8 cellular contexts compared by ENCODE assay signal in genomic region chr9:108885643-108886348, GRCh38. TPM values are rescaled to one million over a fixed set of nuclear protein-coding genes. Genes with fewer than 3 reads are reported as not detected.
A peak's percentile ranks its signal among the peaks of the same experiment; 100 is the strongest.
DNase-seq lines count a peak whose midpoint lies in the region; ATAC-seq, FAIRE-seq and TF ChIP-seq lines count a peak whose summit lies in the region.

No MANE protein-coding gene starts in this region.

- TF ChIP-seq CTCF in HCT116 (IDR thresholded peaks at IDR 0.05 in 2 of 3, conservative IDR thresholded peaks at IDR 0.05 in 1 of 3; ENCODE audit: borderline replicate concordance in 1 of 3, insufficient read depth in 1 of 3, low read depth in 2 of 3, low read length in 2 of 3) = no peak
- no peak for TF ChIP-seq CTCF in KMS-11 (conservative IDR thresholded peaks at IDR 0.05; ENCODE audit: low read depth, low read length)
- no peak for TF ChIP-seq CTCF in endothelial cell of umbilical vein (IDR thresholded peaks at IDR 0.05; ENCODE audit: extremely low read depth in 1 of 2, insufficient read depth in 1 of 2, low read depth in 1 of 2, low read length in 2 of 2)
- no peak for TF ChIP-seq CTCF in dorsolateral prefrontal cortex (IDR thresholded peaks at IDR 0.05 in 54 of 56, conservative IDR thresholded peaks at IDR 0.05 in 2 of 56; ENCODE audit: low read depth in 1 of 56, partially characterized antibody in 56 of 56)
- no peak for TF ChIP-seq CTCF in type B pancreatic cell (conservative IDR thresholded peaks at IDR 0.05)

- no peak for TF ChIP-seq RAD21 in HCT116 (IDR thresholded peaks at IDR 0.05; ENCODE audit: low read depth)

- H2AFZ ChIP-seq in HCT116 (ENCODE audit: low read depth, low read length, poor library complexity, severe bottlenecking) = no peak overlapping the region
- no peak overlapping the region for H2AFZ ChIP-seq in KMS-11 (ENCODE audit: low read depth)
- H2AFZ ChIP-seq in endothelial cell of umbilical vein (ENCODE audit: low read depth, low read length) = no peak overlapping the region

- H3K36me3 ChIP-seq in HCT116 (ENCODE audit: control insufficient read depth in 1 of 2, insufficient read depth in 2 of 2, low read length in 2 of 2) (peaks cover 2 to 14% of the 10 kb centered on the region in 2 experiments; a peak in 1 of 4 replicates), KMS-11 (ENCODE audit: insufficient read depth) (no peaks in the 10 kb centered on the region), SJCRH30 (peaks cover 18% of the 10 kb centered on the region), endothelial cell of umbilical vein (ENCODE audit: control insufficient read depth in 2 of 2, extremely low read depth in 1 of 2, insufficient read depth in 2 of 2, low read length in 2 of 2) (peaks cover 4% of the 10 kb centered on the region in 2 experiments)

- 0 out of 2 replicates have a peak overlapping the region, but pooled peaks have one; percentile 8 for H3K4me2 ChIP-seq in HCT116 (ENCODE audit: low read length)
- H3K4me2 ChIP-seq in KMS-11 = peak overlapping the region; percentile 21
- no peak overlapping the region for H3K4me2 ChIP-seq in endothelial cell of umbilical vein (ENCODE audit: insufficient read depth, low read length)

- CTCF ChIA-PET in HCT116 (lab: Charles Lee) = no interaction called here
- CTCF ChIA-PET in endothelial cell of umbilical vein (lab: Charles Lee) = interaction anchor here (0.5 to 2.2 kb wide), 5 partner anchors 9 to 172 kb away, joined by 3 to 9 read pairs (median 4); no protein-coding TSS in a partner anchor

- H4K20me1 ChIP-seq in HCT116 (ENCODE audit: insufficient read depth) (no peaks in the 10 kb centered on the region), KMS-11 (ENCODE audit: insufficient read depth) (no peaks in the 10 kb centered on the region), endothelial cell of umbilical vein (replicated peaks; ENCODE audit: control insufficient read depth, extremely low read depth, insufficient read depth, low read length) (no peaks in the 10 kb centered on the region)

- H3K9me2 ChIP-seq in HCT116 (ENCODE audit: insufficient read depth) = no peaks in the 10 kb centered on the region

- no TSS peak for BruUV-seq in HCT116 (replicated peaks; lab: Mats Ljungman, UMichigan)
- no TSS peak for BruUV-seq in endothelial cell of umbilical vein (replicated peaks; lab: Mats Ljungman, UMichigan)

- H3K27ac Mint-ChIP-seq in type B pancreatic cell = no peak overlapping the region

- H3K9me1 ChIP-seq in endothelial cell of umbilical vein (replicated peaks; ENCODE audit: control insufficient read depth, extremely low read depth, insufficient read depth, low read length) = no peaks in the 10 kb centered on the region

- H3K9ac ChIP-seq in HCT116 (ENCODE audit: low read length) (no peak overlapping the region), KMS-11 (no peak overlapping the region), endothelial cell of umbilical vein (replicated peaks; ENCODE audit: extremely low read depth, insufficient read depth, low read length) (no peak overlapping the region)

- FAIRE-seq in endothelial cell of umbilical vein (lab: Jason Lieb, UNC) = peak; percentile 35

- H3K4me3 ChIP-seq in HCT116 (replicated peaks in 1 of 2; ENCODE audit: low read depth in 1 of 2, low read length in 2 of 2) (no peak overlapping the region), KMS-11 (IDR thresholded peaks at IDR 0.05; ENCODE audit: insufficient read depth, low read depth, low read length) (no peak overlapping the region), SJCRH30 (no peak overlapping the region), endothelial cell of umbilical vein (replicated peaks in 1 of 3; ENCODE audit: insufficient read depth in 1 of 3, low read depth in 1 of 3, low read length in 3 of 3) (no peak overlapping the region), dorsolateral prefrontal cortex (no peak overlapping the region)

- peaks cover 9% of the 10 kb centered on the region for H3K4me1 Mint-ChIP-seq in type B pancreatic cell (ENCODE audit: unreplicated experiment)

- H3K4me1 ChIP-seq in HCT116 (ENCODE audit: control insufficient read depth in 1 of 2, insufficient read depth in 2 of 2, low read length in 2 of 2) (peaks cover 9 to 10% of the 10 kb centered on the region in 2 experiments; a peak in 3 of 4 replicates), KMS-11 (ENCODE audit: low read depth, poor library complexity, severe bottlenecking) (peaks cover 45% of the 10 kb centered on the region), SJCRH30 (peaks cover 11% of the 10 kb centered on the region), endothelial cell of umbilical vein (ENCODE audit: control insufficient read depth, extremely low read depth, insufficient read depth, low read length) (peaks cover 3% of the 10 kb centered on the region)

- H3K9me3 ChIP-seq in HCT116 (ENCODE audit: control insufficient read depth in 1 of 2, insufficient read depth in 1 of 2, low read depth in 1 of 2, low read length in 2 of 2) (no peaks in the 10 kb centered on the region), SJCRH30 (replicated peaks) (no peaks in the 10 kb centered on the region), endothelial cell of umbilical vein (replicated peaks; ENCODE audit: control insufficient read depth, insufficient read depth, low read length) (no peaks in the 10 kb centered on the region)

- POLR2A ChIA-PET in HCT116 (lab: Charles Lee) = no interaction called here
- POLR2A ChIA-PET in endothelial cell of umbilical vein (lab: Charles Lee) = no interaction called here

- no peaks in the 10 kb centered on the region for H3K9me3 Mint-ChIP-seq in type B pancreatic cell

- H3K27ac ChIP-seq in HCT116 (ENCODE audit: low read depth, low read length) (no peak overlapping the region), KMS-11 (peak overlapping the region; percentile 42), SJCRH30 (peak overlapping the region; percentile 47; the same call in 1 of the 2 replicates), endothelial cell of umbilical vein (ENCODE audit: insufficient read depth, low read depth, low read length) (no peak overlapping the region), dorsolateral prefrontal cortex (no peak overlapping the region)

- RAD21 ChIA-PET in HCT116 (lab: Charles Lee; ENCODE audit: low non-redundant PET in 1 of 2, low total read pairs in 2 of 2, uncharacterized antibody in 2 of 2, unreplicated experiment in 2 of 2) = no interaction called here

- H3K79me2 ChIP-seq in HCT116 (ENCODE audit: insufficient read depth, low read length) = no peaks in the 10 kb centered on the region
- no peaks in the 10 kb centered on the region for H3K79me2 ChIP-seq in KMS-11 (ENCODE audit: insufficient read depth, low read depth)
- H3K79me2 ChIP-seq in endothelial cell of umbilical vein (ENCODE audit: control insufficient read depth, insufficient read depth, low read length) = no peaks in the 10 kb centered on the region

- ATAC-seq in GM18511 (IDR thresholded peaks at IDR 0.05; ENCODE audit: unreplicated experiment) (peak; percentile 100), HCT116 (no peak)

- H3K27me3 Mint-ChIP-seq in type B pancreatic cell = no peaks in the 10 kb centered on the region

- dilution Hi-C loops in endothelial cell of umbilical vein (cut with MboI; ENCODE audit: extremely low pct_ligation_motif_present, low sequenced_read_pairs) = no loop called here

- H3K27me3 ChIP-seq in HCT116 (ENCODE audit: insufficient read depth, low read length) = no peaks in the 10 kb centered on the region
- no peaks in the 10 kb centered on the region for H3K27me3 ChIP-seq in KMS-11 (ENCODE audit: insufficient read depth, low read depth)
- H3K27me3 ChIP-seq in SJCRH30 = no peaks in the 10 kb centered on the region
- H3K27me3 ChIP-seq in endothelial cell of umbilical vein (ENCODE audit: control insufficient read depth in 2 of 2, insufficient read depth in 2 of 2, low read length in 2 of 2) = no peaks in the 10 kb centered on the region
- no peaks in the 10 kb centered on the region for H3K27me3 ChIP-seq in dorsolateral prefrontal cortex

- intact Hi-C loops in HCT116 (cut with micrococcal nuclease) = no loop called here
- intact Hi-C loops in endothelial cell of umbilical vein (cut with micrococcal nuclease) = no loop called here
- intact Hi-C loops in dorsolateral prefrontal cortex (cut with DNase I) = no loop called here

- TF ChIP-seq POLR2A in HCT116 (IDR thresholded peaks at IDR 0.05; ENCODE audit: borderline replicate concordance, extremely low read depth, insufficient read depth, insufficient read length) = no peak
- no peak for TF ChIP-seq POLR2A in endothelial cell of umbilical vein (IDR thresholded peaks at IDR 0.05; ENCODE audit: low read depth, low read length)

- H3K4me3 Mint-ChIP-seq in type B pancreatic cell = no peak overlapping the region

- H3K36me3 Mint-ChIP-seq in type B pancreatic cell = peaks cover 48% of the 10 kb centered on the region

- DNase-seq in HCT116 (ENCODE audit: low read depth, low spot score) = peak; percentile 2
- peak; percentile 86 to 94 for DNase-seq in SJCRH30
- peak; percentile 67 for DNase-seq in endothelial cell of umbilical vein (ENCODE audit: low read depth, low spot score)
- DNase-seq in stimulated activated CD4-positive, alpha-beta T cell treated with anti-CD3 and anti-CD28 coated beads, Interleukin-4, amount 100 ng/mL, for 1 hour = peak; percentile 21
- no peak for DNase-seq in dorsolateral prefrontal cortex
- no peak for DNase-seq in type B pancreatic cell (ENCODE audit: extremely low spot score, unreplicated experiment)

RNA-seq across cellular contexts. Expression of gene ACTL7A, which starts 23.7 kb away (rescaled TPM):
- total RNA-seq in HCT116 (2021; ENCODE audit: unreplicated experiment) = not detected
- polyA plus RNA-seq in HCT116 (2012) = 0.07 TPM in 1 of 2 replicates, not detected in the other
- total RNA-seq in SJCRH30 (2014; rRNA removed; shearing (Covaris generic)) = not detected in 2 replicates
- not detected in 2 replicates for total RNA-seq in endothelial cell of umbilical vein
- not detected in 2 replicates for polyA plus RNA-seq in endothelial cell of umbilical vein
- polyA plus RNA-seq in endothelial cell of umbilical vein (2011; cell fraction: cytosol; rRNA removed) = not detected in 2 replicates
- polyA plus RNA-seq in endothelial cell of umbilical vein (2011; cell fraction: nucleus; rRNA removed) = not detected in 2 replicates
- polyA plus RNA-seq in endothelial cell of umbilical vein (2012) = not detected in 2 replicates
- not detected in 2 replicates for polyA minus RNA-seq in endothelial cell of umbilical vein
- polyA minus RNA-seq in endothelial cell of umbilical vein (2011; cell fraction: cytosol; rRNA and poly(A)+ RNA removed) = not detected
- polyA minus RNA-seq in endothelial cell of umbilical vein (2011; cell fraction: nucleus; rRNA and poly(A)+ RNA removed) = not detected in 2 replicates
- not detected for total RNA-seq in dorsolateral prefrontal cortex
- not detected in 2 replicates for total RNA-seq in type B pancreatic cell (ENCODE audit: low replicate concordance)

RNA-seq across cellular contexts. Expression of gene ACTL7B, which starts 30.0 kb away (rescaled TPM):
- total RNA-seq in HCT116 (2021; ENCODE audit: unreplicated experiment) = not detected
- polyA plus RNA-seq in HCT116 (2012) = not detected in 2 replicates
- total RNA-seq in SJCRH30 (2014; rRNA removed; shearing (Covaris generic)) = not detected in 2 replicates
- total RNA-seq in endothelial cell of umbilical vein = not detected in 2 replicates
- polyA plus RNA-seq in endothelial cell of umbilical vein = 0.05 TPM in 1 of 2 replicates, not detected in the other
- polyA plus RNA-seq in endothelial cell of umbilical vein (2011; cell fraction: cytosol; rRNA removed) = not detected in 2 replicates
- polyA plus RNA-seq in endothelial cell of umbilical vein (2011; cell fraction: nucleus; rRNA removed) = 0.08 and 0.14 TPM in 2 replicates
- polyA plus RNA-seq in endothelial cell of umbilical vein (2012) = not detected in 2 replicates
- polyA minus RNA-seq in endothelial cell of umbilical vein = not detected in 2 replicates
- polyA minus RNA-seq in endothelial cell of umbilical vein (2011; cell fraction: cytosol; rRNA and poly(A)+ RNA removed) = not detected
- polyA minus RNA-seq in endothelial cell of umbilical vein (2011; cell fraction: nucleus; rRNA and poly(A)+ RNA removed) = not detected in 2 replicates
- total RNA-seq in dorsolateral prefrontal cortex = under 1 TPM in 34 of 120 experiments, not detected in 86; 0.16 to 0.78 (median 0.26) TPM
- not detected in 2 replicates for total RNA-seq in type B pancreatic cell (ENCODE audit: low replicate concordance)

RNA-seq across cellular contexts. Expression of gene ELP1, which starts 48.1 kb away (rescaled TPM):
- 28.8 TPM for total RNA-seq in HCT116 (2021; ENCODE audit: unreplicated experiment)
- 12.1 and 16.1 TPM in 2 replicates for polyA plus RNA-seq in HCT116 (2012)
- 39.5 and 40.0 TPM in 2 replicates for total RNA-seq in SJCRH30 (2014; rRNA removed; shearing (Covaris generic))
- 21.4 and 21.8 TPM in 2 replicates for total RNA-seq in endothelial cell of umbilical vein
- 10.4 and 12.6 TPM in 2 replicates for polyA plus RNA-seq in endothelial cell of umbilical vein
- 15.5 TPM in 2 replicates for polyA plus RNA-seq in endothelial cell of umbilical vein (2011; cell fraction: cytosol; rRNA removed)
- polyA plus RNA-seq in endothelial cell of umbilical vein (2011; cell fraction: nucleus; rRNA removed) = 73.7 and 75.3 TPM in 2 replicates
- polyA plus RNA-seq in endothelial cell of umbilical vein (2012) = 26.9 and 28.6 TPM in 2 replicates
- 29.9 and 31.6 TPM in 2 replicates for polyA minus RNA-seq in endothelial cell of umbilical vein
- 21.2 TPM for polyA minus RNA-seq in endothelial cell of umbilical vein (2011; cell fraction: cytosol; rRNA and poly(A)+ RNA removed)
- polyA minus RNA-seq in endothelial cell of umbilical vein (2011; cell fraction: nucleus; rRNA and poly(A)+ RNA removed) = 17.1 and 24.7 TPM in 2 replicates
- 10 to 100 TPM; 30.6 to 86.2 (median 48.5) TPM for total RNA-seq in dorsolateral prefrontal cortex
- total RNA-seq in type B pancreatic cell (ENCODE audit: low replicate concordance) = 42.5 and 45.8 TPM in 2 replicates

RNA-seq across cellular contexts. Expression of gene ABITRAM, which starts 48.4 kb away (rescaled TPM):
- total RNA-seq in HCT116 (2021; ENCODE audit: unreplicated experiment) (13.4 TPM), endothelial cell of umbilical vein (10.6 and 10.7 TPM in 2 replicates), dorsolateral prefrontal cortex (10 to 100 TPM; 10.8 to 30.8 (median 19.6) TPM), type B pancreatic cell (ENCODE audit: low replicate concordance) (19.4 and 21.7 TPM in 2 replicates)
- 11.1 and 12.0 TPM in 2 replicates for polyA plus RNA-seq in HCT116 (2012)
- 21.1 and 22.9 TPM in 2 replicates for total RNA-seq in SJCRH30 (2014; rRNA removed; shearing (Covaris generic))
- 8.2 and 8.8 TPM in 2 replicates for polyA plus RNA-seq in endothelial cell of umbilical vein
- polyA plus RNA-seq in endothelial cell of umbilical vein (2011; cell fraction: cytosol; rRNA removed) = 10.3 and 12.3 TPM in 2 replicates
- polyA plus RNA-seq in endothelial cell of umbilical vein (2011; cell fraction: nucleus; rRNA removed) = 20.0 and 25.2 TPM in 2 replicates
- 11.6 and 16.9 TPM in 2 replicates for polyA plus RNA-seq in endothelial cell of umbilical vein (2012)
- 6.1 TPM in 2 replicates for polyA minus RNA-seq in endothelial cell of umbilical vein
- 7.4 TPM for polyA minus RNA-seq in endothelial cell of umbilical vein (2011; cell fraction: cytosol; rRNA and poly(A)+ RNA removed)
- polyA minus RNA-seq in endothelial cell of umbilical vein (2011; cell fraction: nucleus; rRNA and poly(A)+ RNA removed) = 5.0 and 8.8 TPM in 2 replicates

Comparison
In these comparisons a context has a peak if more than half of its experiments do, and no peak if none do; other contexts are left out.
1. DNase-seq: peak in HCT116 (single experiment), SJCRH30 (2 of 2), endothelial cell of umbilical vein (single experiment) and stimulated activated CD4-positive, alpha-beta T cell treated with anti-CD3 and anti-CD28 coated beads, Interleukin-4, amount 100 ng/mL, for 1 hour (single experiment); none in dorsolateral prefrontal cortex (0 of 10) and type B pancreatic cell (single experiment).
2. H3K27ac ChIP-seq: peak in KMS-11 (single experiment) and SJCRH30 (single experiment); none in HCT116 (single experiment), endothelial cell of umbilical vein (single experiment) and dorsolateral prefrontal cortex (0 of 59).